Comparison of ENCODE assay signal across 18 cellular contexts in genomic region chr6:71346034-71346680, GRCh38. TPM values are rescaled to one million over a fixed set of nuclear protein-coding genes. Genes with fewer than 3 reads are reported as not detected.
DNase-seq lines count a peak whose midpoint lies in the region; ATAC-seq, FAIRE-seq and TF ChIP-seq lines count a peak whose summit lies in the region.
"Had no signal": no experiment of that assay in that cellular context is flagged by ENCODE, and none has a peak within 500 bp of the region (broad histone marks: within the 10 kb centered on the region; RNA-seq: fewer than 3 reads in every experiment).

No MANE protein-coding gene starts in this region.

- H3K27ac ChIP-seq in trophoblast cell (ENCODE audit: low read depth, low read length) (no peak overlapping the region), neural progenitor cell (no peak overlapping the region)
- H3K27ac ChIP-seq: BLaER1, RWPE1, SJCRH30 had no signal

- no peak overlapping the region for H3K23ac ChIP-seq in trophoblast cell (ENCODE audit: low read length)

- H3K4me1 ChIP-seq in Loucy (ENCODE audit: insufficient read depth, low read length, poor library complexity, severe bottlenecking): no peaks in the 10 kb centered on the region
- no peaks in the 10 kb centered on the region for H3K4me1 ChIP-seq in trophoblast cell (ENCODE audit: control insufficient read depth in 1 of 2, insufficient read depth in 2 of 2, low read length in 2 of 2)
- no peaks in the 10 kb centered on the region for H3K4me1 ChIP-seq in neural progenitor cell
- H3K4me1 ChIP-seq: SJCRH30 had no signal

- TF ChIP-seq POLR2A in GM12892 (IDR thresholded peaks at IDR 0.05; ENCODE audit: low read depth, low read length): no peak

- no CpG with 5 or more reads among the region's 1 CpG for WGBS in trophoblast cell (ENCODE audit: extremely low coverage, insufficient coverage, insufficient read length)

- TF ChIP-seq CTCF in Loucy (conservative IDR thresholded peaks at IDR 0.05; ENCODE audit: low read length): no peak
- no peak for TF ChIP-seq CTCF in activated B cell treated with CpG ODN at 0.5 μM for 24 hours (IDR thresholded peaks at IDR 0.05)
- no peak for TF ChIP-seq CTCF in neural progenitor cell (IDR thresholded peaks at IDR 0.05)
- TF ChIP-seq CTCF in foreskin fibroblast (IDR thresholded peaks at IDR 0.05; ENCODE audit: low read depth, low read length): no peak

- ATAC-seq in activated B cell treated with CpG ODN at 0.5 μM for 24 hours (ENCODE audit: low read depth): no peak
- ATAC-seq: K562 had no signal

- no peak overlapping the region for H4K12ac ChIP-seq in trophoblast cell (ENCODE audit: low read depth, low read length)

- H3K4me3 ChIP-seq in Loucy (ENCODE audit: low read length, poor library complexity, severe bottlenecking) (no peak overlapping the region), trophoblast cell (ENCODE audit: low read depth, low read length) (no peak overlapping the region), neural progenitor cell (no peak overlapping the region), foreskin fibroblast (ENCODE audit: low read depth in 1 of 2, low read length in 2 of 2) (no peak overlapping the region)
- H3K4me3 ChIP-seq: BLaER1, K562, SJCRH30 had no signal

- DNase-seq in GM12892 (ENCODE audit: insufficient read length): no peak
- no peak for DNase-seq in activated B cell treated with CpG ODN at 0.5 μM for 24 hours
- no peak for DNase-seq in trophoblast cell
- no peak for DNase-seq in stimulated activated CD4-positive, alpha-beta T cell treated with anti-CD3 and anti-CD28 coated beads, Interleukin-2, amount 100 ng/mL, for 24 hours
- DNase-seq in neural progenitor cell (ENCODE audit: low spot score): no peak
- DNase-seq in foreskin fibroblast: no peak
- DNase-seq: DMS 273 treated with DMSO at 0.1 percent for 48 hours, HCEC 1CT, NCI-H1048, NCI-H446, NCI-H774, OCI-M1, SJCRH30 had no signal

- H3K9me3 Mint-ChIP-seq in activated B cell treated with CpG ODN at 0.5 μM for 24 hours (no peaks in the 10 kb centered on the region), neural progenitor cell (no peaks in the 10 kb centered on the region)

- H3K9me3 ChIP-seq in Loucy (ENCODE audit: insufficient read depth, low read depth, low read length) (no peaks in the 10 kb centered on the region), trophoblast cell (ENCODE audit: insufficient read depth, low read depth, low read length) (no peaks in the 10 kb centered on the region), neural progenitor cell (ENCODE audit: low read depth) (no peaks in the 10 kb centered on the region)
- H3K9me3 ChIP-seq: BLaER1, SJCRH30 had no signal

- H3K27me3 Mint-ChIP-seq in activated B cell treated with CpG ODN at 0.5 μM for 24 hours (peaks cover 4% of the 10 kb centered on the region), neural progenitor cell (ENCODE audit: insufficient read depth, low read depth) (no peaks in the 10 kb centered on the region)

- no peak overlapping the region for H3K14ac ChIP-seq in trophoblast cell (ENCODE audit: low read length)

- no peak overlapping the region for H3K9ac ChIP-seq in Loucy (ENCODE audit: low read depth, low read length, poor library complexity, severe bottlenecking)
- H3K9ac ChIP-seq in trophoblast cell (ENCODE audit: low read length): no peak overlapping the region
- H3K9ac ChIP-seq in neural progenitor cell: no peak overlapping the region
- H3K9ac ChIP-seq: BLaER1 had no signal

- no peak overlapping the region for H2BK12ac ChIP-seq in trophoblast cell (ENCODE audit: low read length)

- H4K91ac ChIP-seq in trophoblast cell (ENCODE audit: low read depth, low read length): no peak overlapping the region

- no peaks in the 10 kb centered on the region for H3K36me3 ChIP-seq in Loucy (ENCODE audit: insufficient read depth, low read length)
- H3K36me3 ChIP-seq in trophoblast cell (ENCODE audit: control insufficient read depth in 1 of 2, insufficient read depth in 2 of 2, low read length in 2 of 2): peaks cover 2% of the 10 kb centered on the region in 2 experiments
- H3K36me3 ChIP-seq in neural progenitor cell: no peaks in the 10 kb centered on the region
- H3K36me3 ChIP-seq: BLaER1, SJCRH30 had no signal

- H3K4me3 Mint-ChIP-seq in activated B cell treated with CpG ODN at 0.5 μM for 24 hours (no peak overlapping the region), neural progenitor cell (no peak overlapping the region)

- no peak overlapping the region for H3K4ac ChIP-seq in trophoblast cell (ENCODE audit: low read depth, low read length)

- CTCF ChIA-PET in activated B cell treated with CpG ODN at 0.5 μM for 24 hours (lab: Charles Lee): interaction anchor here (2.5 kb wide), 1 partner anchor 155 kb away, joined by 12 read pairs; no protein-coding TSS in a partner anchor

- no peak overlapping the region for H2AK5ac ChIP-seq in trophoblast cell (ENCODE audit: low read length)

- H3K36me3 Mint-ChIP-seq in activated B cell treated with CpG ODN at 0.5 μM for 24 hours (ENCODE audit: low read depth): no peaks in the 10 kb centered on the region
- peaks cover 9% of the 10 kb centered on the region for H3K36me3 Mint-ChIP-seq in neural progenitor cell

- no peaks in the 10 kb centered on the region for H3K9me2 ChIP-seq in Loucy (replicated peaks; ENCODE audit: low read depth, low read length)

- H3K18ac ChIP-seq in trophoblast cell (ENCODE audit: low read length): no peak overlapping the region

- no peak overlapping the region for H2BK120ac ChIP-seq in trophoblast cell (ENCODE audit: insufficient read depth, low read length, poor library complexity)

- peak; percentile 17 for FAIRE-seq in GM12892 (lab: Jason Lieb, UNC)
- FAIRE-seq: HTR-8/SVneo, K562 had no signal

- intact Hi-C loops in activated B cell treated with CpG ODN at 0.5 μM for 24 hours (cut with micrococcal nuclease): loop anchor here (10.0 kb wide), 1 partner anchor 331 kb away; no protein-coding TSS in a partner anchor

- H4K20me1 ChIP-seq in Loucy (ENCODE audit: insufficient read depth, low read length, poor library complexity, severe bottlenecking) (no peaks in the 10 kb centered on the region), neural progenitor cell (ENCODE audit: low read depth) (no peaks in the 10 kb centered on the region)
- H4K20me1 ChIP-seq: BLaER1 had no signal

- peak overlapping the region; percentile 5 for H2BK5ac ChIP-seq in trophoblast cell (ENCODE audit: low read depth, low read length, poor library complexity)

- no peak overlapping the region for H3K4me2 ChIP-seq in Loucy (ENCODE audit: low read depth, low read length, poor library complexity, severe bottlenecking)
- no peak overlapping the region for H3K4me2 ChIP-seq in trophoblast cell (ENCODE audit: low read length)
- H3K4me2 ChIP-seq in neural progenitor cell: no peak overlapping the region

- H3F3A ChIP-seq in Loucy (ENCODE audit: low read depth): no peaks in the 10 kb centered on the region
- no peaks in the 10 kb centered on the region for H3F3A ChIP-seq in neural progenitor cell (ENCODE audit: low read depth)

- POLR2A ChIA-PET in activated B cell treated with CpG ODN at 0.5 μM for 24 hours (lab: Charles Lee): no interaction called here

- H3K4me1 Mint-ChIP-seq in activated B cell treated with CpG ODN at 0.5 μM for 24 hours: peaks cover 16% of the 10 kb centered on the region
- H3K4me1 Mint-ChIP-seq in neural progenitor cell: peaks cover 10% of the 10 kb centered on the region

- no peaks in the 10 kb centered on the region for H3K79me1 ChIP-seq in trophoblast cell (ENCODE audit: low read length)

- H2AFZ ChIP-seq in Loucy (ENCODE audit: low read length): peak overlapping the region; percentile 45; the same call in 1 of the 2 replicates
- H2AFZ ChIP-seq in trophoblast cell (ENCODE audit: insufficient read depth, low read length, poor library complexity): no peak overlapping the region
- no peak overlapping the region for H2AFZ ChIP-seq in neural progenitor cell (replicated peaks)

- no peaks in the 10 kb centered on the region for H3K27me3 ChIP-seq in Loucy (ENCODE audit: insufficient read depth, low read length, poor library complexity, severe bottlenecking)
- no peaks in the 10 kb centered on the region for H3K27me3 ChIP-seq in trophoblast cell (ENCODE audit: insufficient read depth, low read length)
- H3K27me3 ChIP-seq in neural progenitor cell: no peaks in the 10 kb centered on the region
- H3K27me3 ChIP-seq: BLaER1, SJCRH30 had no signal

- H3K79me2 ChIP-seq in Loucy (ENCODE audit: insufficient read depth, low read length) (no peaks in the 10 kb centered on the region), trophoblast cell (ENCODE audit: control insufficient read depth, insufficient read depth, low read length, poor library complexity) (no peaks in the 10 kb centered on the region), neural progenitor cell (ENCODE audit: low read depth) (no peaks in the 10 kb centered on the region)

- H3K27ac Mint-ChIP-seq in activated B cell treated with CpG ODN at 0.5 μM for 24 hours: peak overlapping the region; percentile 24
- H3K27ac Mint-ChIP-seq in neural progenitor cell: no peak overlapping the region

- no peak overlapping the region for H4K8ac ChIP-seq in trophoblast cell (ENCODE audit: low read depth, low read length)

RNA-seq across cellular contexts. Expression of gene OGFRL1, which starts 57.5 kb away (rescaled TPM):
- 1.8 TPM for polyA plus RNA-seq in GM12892 (2012; ENCODE audit: missing spikeins)
- total RNA-seq in activated B cell treated with CpG ODN at 0.5 μM for 24 hours (17.1 and 18.4 TPM in 2 replicates), neural progenitor cell (ENCODE audit: low replicate concordance) (4.9 and 7.5 TPM in 2 replicates)
- 8.9 TPM in 2 replicates for polyA plus RNA-seq in trophoblast cell (2013)
